21 cellular contexts compared by ENCODE assay signal in the genomic region with DNA sequence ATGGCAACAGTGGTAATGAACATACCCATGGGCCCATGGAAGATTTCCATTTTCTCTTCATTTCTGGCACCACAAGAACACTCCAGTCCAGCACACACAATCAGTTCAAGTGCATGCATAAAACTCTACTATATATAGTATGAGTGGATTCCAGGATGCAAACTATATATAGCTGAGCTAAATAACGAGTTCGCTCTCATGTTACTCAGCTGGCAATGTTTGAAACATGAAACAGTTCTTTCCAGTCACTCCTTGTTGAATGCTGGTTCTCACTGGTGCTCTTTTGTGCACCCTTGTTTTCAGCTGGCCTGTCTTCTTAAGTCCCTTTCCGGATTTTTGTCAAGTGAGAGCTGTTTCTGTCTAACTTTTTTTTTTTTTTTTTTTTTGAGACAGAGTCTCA.
DNase-seq lines count a peak whose midpoint lies in the region; ATAC-seq and TF ChIP-seq lines count a peak whose summit lies in the region.
"Had no signal": no experiment of that assay in that cellular context is flagged by ENCODE, and none has a peak within 500 bp of the region (broad histone marks: within the 10 kb centered on the region; RNA-seq: fewer than 3 reads in every experiment).

No MANE protein-coding gene starts in this region.

- H2AFZ ChIP-seq in IMR-90 (replicated peaks; ENCODE audit: low read length, poor library complexity) = no peak overlapping the region

- H3K36me3 ChIP-seq in IMR-90 (ENCODE audit: control insufficient read depth, insufficient read depth, low read length) (no peaks in the 10 kb centered on the region), psoas muscle (ENCODE audit: insufficient read depth in 1 of 2, low read depth in 1 of 2) (no peaks in the 10 kb centered on the region)
- H3K36me3 ChIP-seq: BLaER1 treated with 17β-estradiol and CSF1 and Interleukin-3, amounts not matched to agents 10 nM and 100 nM; SJSA1; WERI-Rb-1 had no signal

- H2BK120ac ChIP-seq in IMR-90 (ENCODE audit: low read depth, low read length) = no peak overlapping the region

- no peak overlapping the region for H3K4me3 Mint-ChIP-seq in CD4-positive, alpha-beta T cell
- H3K4me3 Mint-ChIP-seq: stimulated activated effector memory CD8-positive, alpha-beta T cell treated with anti-CD3 and anti-CD28 coated beads, Interleukin-12 subunit alpha, Interleukin-12 subunit beta, amount 100 ng/mL, for 72 hours had no signal

- POLR2A ChIA-PET in IMR-90 (lab: Charles Lee; ENCODE audit: unreplicated experiment) = no interaction called here
- POLR2A ChIA-PET in CD4-positive, alpha-beta T cell (lab: Charles Lee) = no interaction called here

- DNase-seq in IMR-90 (peak; percentile 10), SK-MEL-5 (ENCODE audit: low read depth, low spot score) (peak; percentile 52), left ventricle myocardium superior (no peak), psoas muscle (no peak), globus pallidus (ENCODE audit: low spot score) (no peak), HT-29 (ENCODE audit: low spot score) (no peak)
- DNase-seq in CD4-positive, alpha-beta T cell = no peak
- DNase-seq: ACHN; activated CD8-positive, alpha-beta memory T cell treated with anti-CD3 and anti-CD28 coated beads, Interleukin-2, amount 50 U/mL, for 48 hours; activated gamma-delta T cell; central memory CD4-positive, alpha-beta T cell; effector memory CD4-positive, alpha-beta T cell; NCI-H1417 treated with DMSO at 0.1 percent for 48 hours; WERI-Rb-1 had no signal

- intact Hi-C loops in IMR-90 (cut with micrococcal nuclease) (no loop called here), left ventricle myocardium superior (cut with micrococcal nuclease) (no loop called here), psoas muscle (cut with DNase I) (no loop called here)
- intact Hi-C loops in CD4-positive, alpha-beta T cell (cut with DNase I, micrococcal nuclease) = no loop called here

- TF ChIP-seq RAD21 in IMR-90 (IDR thresholded peaks at IDR 0.05; ENCODE audit: low read length) = no peak

- H3K27me3 Mint-ChIP-seq in CD4-positive, alpha-beta T cell = peaks cover 11% of the 10 kb centered on the region

- H3K56ac ChIP-seq in IMR-90 (ENCODE audit: extremely low read depth, insufficient read depth, low read length) = no peak overlapping the region

- no peaks in the 10 kb centered on the region for H3K9me3 Mint-ChIP-seq in CD4-positive, alpha-beta T cell
- H3K9me3 Mint-ChIP-seq: stimulated activated effector memory CD8-positive, alpha-beta T cell treated with anti-CD3 and anti-CD28 coated beads, Interleukin-12 subunit alpha, Interleukin-12 subunit beta, amount 100 ng/mL, for 72 hours had no signal

- no peak overlapping the region for H2AK5ac ChIP-seq in IMR-90 (ENCODE audit: low read depth, low read length)

- H2BK15ac ChIP-seq in IMR-90 (ENCODE audit: low read depth, low read length) = no peak overlapping the region

- H3K9me1 ChIP-seq in IMR-90 (ENCODE audit: insufficient read depth, low read length) = no peaks in the 10 kb centered on the region

- H2AK9ac ChIP-seq in IMR-90 (replicated peaks; ENCODE audit: low read depth, low read length, poor library complexity) = no peak overlapping the region

- TF ChIP-seq POLR2A in IMR-90 (IDR thresholded peaks at IDR 0.05; ENCODE audit: low read depth, low read length) = no peak

- in situ Hi-C loops in IMR-90 (cut with MboI; ENCODE audit: low sequenced_read_pairs) = no loop called here
- in situ Hi-C loops in SK-MEL-5 (cut with HindIII; ENCODE audit: low pct_unique_long_range_greater_than_20kb, low sequenced_read_pairs) = no loop called here

- dilution Hi-C loops in IMR-90 (cut with HindIII; ENCODE audit: low sequenced_read_pairs, unreplicated experiment) = no loop called here

- WGBS in IMR-90 (ENCODE audit: extremely low coverage in 2 of 2, insufficient read length in 1 of 2), 2 experiments = no CpG with 5 or more reads among the region's 3 CpGs
- 15 to 19% (median 17%) methylated on average over 3 of the region's 3 CpGs for WGBS in psoas muscle, 3 donors

- no peak overlapping the region for H3K4ac ChIP-seq in IMR-90 (ENCODE audit: low read depth, low read length)

- H3K23ac ChIP-seq in IMR-90 (ENCODE audit: low read depth, low read length) = no peak overlapping the region

- ATAC-seq in IMR-90 (ENCODE audit: low read depth) = no peak; the same call in 1 of the 2 replicates
- ATAC-seq in left ventricle myocardium superior = peak; percentile 97
- ATAC-seq in psoas muscle = peak; percentile 85 to 95 (median 92)
- no peak for ATAC-seq in GM19324 (IDR thresholded peaks at IDR 0.05; ENCODE audit: low FRiP score, unreplicated experiment)
- no peak for ATAC-seq in CD4-positive, alpha-beta T cell (ENCODE audit: poor library complexity)
- ATAC-seq: Panc1; sciatic nerve; stimulated activated effector memory CD8-positive, alpha-beta T cell treated with anti-CD3 and anti-CD28 coated beads, Interleukin-12 subunit alpha, Interleukin-12 subunit beta, amount 100 ng/mL, for 72 hours had no signal

- no peaks in the 10 kb centered on the region for H3K79me1 ChIP-seq in IMR-90 (ENCODE audit: low read depth in 1 of 2, low read length in 2 of 2)

- no peak overlapping the region for H2BK5ac ChIP-seq in IMR-90 (ENCODE audit: low read depth, low read length, poor library complexity, severe bottlenecking)

- no peak overlapping the region for H2BK20ac ChIP-seq in IMR-90 (ENCODE audit: low read depth, low read length)

- no peak for TF ChIP-seq CTCF in IMR-90 (conservative IDR thresholded peaks at IDR 0.05; ENCODE audit: low read depth, low read length)
- no peak for TF ChIP-seq CTCF in psoas muscle (IDR thresholded peaks at IDR 0.05)
- no peak for TF ChIP-seq CTCF in CD4-positive, alpha-beta T cell (IDR thresholded peaks at IDR 0.05)

- no peak overlapping the region for H4K91ac ChIP-seq in IMR-90 (ENCODE audit: insufficient read depth, low read depth, low read length)

- H3K27ac Mint-ChIP-seq in CD4-positive, alpha-beta T cell = no peak overlapping the region
- H3K27ac Mint-ChIP-seq: stimulated activated effector memory CD8-positive, alpha-beta T cell treated with anti-CD3 and anti-CD28 coated beads, Interleukin-12 subunit alpha, Interleukin-12 subunit beta, amount 100 ng/mL, for 72 hours had no signal

- no peak overlapping the region for H4K8ac ChIP-seq in IMR-90 (ENCODE audit: low read depth in 2 of 2, low read length in 2 of 2)

- H3K27ac ChIP-seq in IMR-90 (ENCODE audit: insufficient read depth, low read length) (no peak overlapping the region), psoas muscle (peak overlapping the region; percentile 80)
- no peak overlapping the region for H3K27ac ChIP-seq in CD4-positive, alpha-beta T cell (ENCODE audit: low read depth, low read length)
- H3K27ac ChIP-seq: BLaER1 treated with 17β-estradiol and CSF1 and Interleukin-3, amounts not matched to agents 10 nM and 100 nM; SJSA1; WERI-Rb-1 had no signal

- H3K27me3 ChIP-seq in IMR-90 (ENCODE audit: control insufficient read depth, insufficient read depth, low read length) = peaks cover 22% of the 10 kb centered on the region
- H3K27me3 ChIP-seq in psoas muscle (ENCODE audit: insufficient read depth in 3 of 3, low read length in 2 of 3) = no peaks in the 10 kb centered on the region
- no peaks in the 10 kb centered on the region for H3K27me3 ChIP-seq in CD4-positive, alpha-beta T cell (ENCODE audit: control insufficient read depth, insufficient read depth, low read length)
- H3K27me3 ChIP-seq: BLaER1 treated with 17β-estradiol and CSF1 and Interleukin-3, amounts not matched to agents 10 nM and 100 nM had no signal

- BruUV-seq in IMR-90 (replicated peaks; lab: Mats Ljungman, UMichigan) = no TSS peak

- CTCF ChIA-PET in IMR-90 (lab: Yijun Ruan, JAX) = no interaction called here
- CTCF ChIA-PET in CD4-positive, alpha-beta T cell (lab: Charles Lee) = interaction anchor here (0.7 kb wide), 1 partner anchor 1634 kb away, joined by 3 read pairs; no protein-coding TSS in a partner anchor

- H3K4me2 ChIP-seq in IMR-90 (ENCODE audit: low read depth, low read length) = no peak overlapping the region

- no peaks in the 10 kb centered on the region for H3K4me1 Mint-ChIP-seq in CD4-positive, alpha-beta T cell (ENCODE audit: low read depth)
- H3K4me1 Mint-ChIP-seq: stimulated activated effector memory CD8-positive, alpha-beta T cell treated with anti-CD3 and anti-CD28 coated beads, Interleukin-12 subunit alpha, Interleukin-12 subunit beta, amount 100 ng/mL, for 72 hours had no signal

- no peak overlapping the region for H4K5ac ChIP-seq in IMR-90 (ENCODE audit: low read depth, low read length)

- H3K4me3 ChIP-seq in IMR-90 (ENCODE audit: insufficient read depth, low read depth, low read length) = no peak overlapping the region
- peak overlapping the region; percentile 42 for H3K4me3 ChIP-seq in psoas muscle
- H3K4me3 ChIP-seq: BLaER1 treated with 17β-estradiol and CSF1 and Interleukin-3, amounts not matched to agents 10 nM and 100 nM; lung; SJSA1 had no signal

- H4K20me1 ChIP-seq in IMR-90 (ENCODE audit: insufficient read depth, low read length) = no peaks in the 10 kb centered on the region
- H4K20me1 ChIP-seq: BLaER1 treated with 17β-estradiol and CSF1 and Interleukin-3, amounts not matched to agents 10 nM and 100 nM had no signal

- no peak overlapping the region for H3K9ac ChIP-seq in IMR-90 (ENCODE audit: low read depth, low read length)
- H3K9ac ChIP-seq: BLaER1 treated with 17β-estradiol and CSF1 and Interleukin-3, amounts not matched to agents 10 nM and 100 nM had no signal

- H3K18ac ChIP-seq in IMR-90 (ENCODE audit: low read depth, low read length) = no peak overlapping the region

- no peaks in the 10 kb centered on the region for H3K36me3 Mint-ChIP-seq in CD4-positive, alpha-beta T cell (ENCODE audit: low read depth)
- H3K36me3 Mint-ChIP-seq: stimulated activated effector memory CD8-positive, alpha-beta T cell treated with anti-CD3 and anti-CD28 coated beads, Interleukin-12 subunit alpha, Interleukin-12 subunit beta, amount 100 ng/mL, for 72 hours had no signal

- H3K9me3 ChIP-seq in IMR-90 (ENCODE audit: control insufficient read depth, insufficient read depth, low read length) = peaks cover 4% of the 10 kb centered on the region
- H3K9me3 ChIP-seq in psoas muscle = no peaks in the 10 kb centered on the region
- no peaks in the 10 kb centered on the region for H3K9me3 ChIP-seq in CD4-positive, alpha-beta T cell (ENCODE audit: control insufficient read depth, low read length)
- H3K9me3 ChIP-seq: BLaER1 treated with 17β-estradiol and CSF1 and Interleukin-3, amounts not matched to agents 10 nM and 100 nM; SJSA1 had no signal

- no peak overlapping the region for H3K14ac ChIP-seq in IMR-90 (replicated peaks; ENCODE audit: low read depth, low read length)

- no peaks in the 10 kb centered on the region for H3K4me1 ChIP-seq in IMR-90 (ENCODE audit: control insufficient read depth, insufficient read depth, low read length)
- peaks cover 44% of the 10 kb centered on the region for H3K4me1 ChIP-seq in psoas muscle
- H3K4me1 ChIP-seq: SJSA1 had no signal

Comparison
In these comparisons a context has a peak if more than half of its experiments do, and no peak if none do; other contexts are left out.
1. ATAC-seq: peak in left ventricle myocardium superior (single experiment) and psoas muscle (4 of 4); none in IMR-90 (single experiment), GM19324 (single experiment) and CD4-positive, alpha-beta T cell (single experiment).
2. DNase-seq: peak in IMR-90 (single experiment) and SK-MEL-5 (single experiment); none in left ventricle myocardium superior (single experiment), psoas muscle (0 of 2), globus pallidus (single experiment), HT-29 (single experiment) and CD4-positive, alpha-beta T cell (0 of 10).